ENCODE assay signal across 10 cellular contexts in the genomic region with DNA sequence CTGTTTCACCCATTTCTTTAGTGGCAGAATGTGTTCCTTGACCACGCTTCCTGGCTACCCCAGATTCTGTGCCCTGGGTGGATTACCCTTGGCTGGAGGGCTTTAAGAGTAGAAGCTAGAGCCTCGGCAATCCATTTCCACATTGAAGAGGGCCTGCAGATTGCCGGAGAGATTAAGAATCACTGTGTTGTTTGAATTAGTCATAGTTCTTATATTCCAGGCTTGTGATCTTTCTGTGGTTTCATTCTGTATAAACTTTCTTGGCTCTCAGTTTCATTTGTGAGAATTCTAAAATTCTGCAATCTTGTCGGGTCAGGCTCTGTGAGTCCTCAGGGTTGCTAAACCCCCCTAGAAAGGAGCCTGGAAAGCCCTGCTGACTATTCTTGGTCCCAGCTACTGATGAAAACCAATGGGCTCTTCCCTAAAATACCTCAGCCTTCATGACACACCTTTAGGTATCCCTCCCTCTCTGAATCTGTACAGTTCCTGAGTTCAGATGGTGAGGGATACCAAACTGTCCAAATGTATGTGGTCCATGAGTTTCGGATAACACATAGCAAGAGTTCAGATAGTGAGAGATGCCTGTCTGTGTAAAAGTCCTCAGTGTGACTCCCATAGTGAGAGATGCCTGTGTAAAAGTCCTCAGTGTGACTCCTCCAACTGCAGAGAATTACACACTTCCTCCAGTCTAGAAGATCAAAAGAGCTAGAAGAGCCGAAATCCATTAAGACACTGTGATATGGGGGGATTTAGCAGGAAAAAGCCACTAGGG. TPM values are rescaled to one million over a fixed set of nuclear protein-coding genes. Genes with fewer than 3 reads are reported as not detected.
DNase-seq lines count a peak whose midpoint lies in the region; ATAC-seq and TF ChIP-seq lines count a peak whose summit lies in the region.
"Had no signal": no experiment of that assay in that cellular context is flagged by ENCODE, and none has a peak within 500 bp of the region (broad histone marks: within the 10 kb centered on the region; RNA-seq: fewer than 3 reads in every experiment).

No MANE protein-coding gene starts in this region.

- H2BK5ac ChIP-seq in mesenchymal stem cell (ENCODE audit: low read depth, low read length, poor library complexity, severe bottlenecking) (no peak overlapping the region), mesendoderm (ENCODE audit: low read length) (no peak overlapping the region)

- H3K4ac ChIP-seq in mesenchymal stem cell (ENCODE audit: low read depth in 1 of 2, low read length in 2 of 2) (peak overlapping the region in 1 of 2 experiments; percentile 73), mesendoderm (ENCODE audit: low read depth, low read length) (no peak overlapping the region)

- H2BK120ac ChIP-seq in mesenchymal stem cell (ENCODE audit: low read depth, low read length): no peak overlapping the region
- no peak overlapping the region for H2BK120ac ChIP-seq in mesendoderm (ENCODE audit: low read depth, low read length)

- no peak overlapping the region for H3K14ac ChIP-seq in mesenchymal stem cell (ENCODE audit: low read length in 2 of 2)

- peak overlapping the region; percentile 62 for H3K27ac ChIP-seq in mesenchymal stem cell (ENCODE audit: low read length, poor library complexity, severe bottlenecking)
- H3K27ac ChIP-seq in mesendoderm (ENCODE audit: low read depth, low read length): no peak overlapping the region
- peak overlapping the region in 1 of 2 donors; percentile 63 for H3K27ac ChIP-seq in left lung

- H3K4me3 ChIP-seq in mesenchymal stem cell (ENCODE audit: insufficient read depth in 1 of 2, low read depth in 1 of 2, low read length in 2 of 2) (peak overlapping the region in 1 of 2 experiments; percentile 39), mesendoderm (ENCODE audit: low read length) (no peak overlapping the region), left lung (no peak overlapping the region)

- H3K9ac ChIP-seq in mesenchymal stem cell (ENCODE audit: low read length) (peak overlapping the region; percentile 62), mesendoderm (ENCODE audit: low read length) (no peak overlapping the region)

- H3K79me1 ChIP-seq in mesenchymal stem cell (replicated peaks; ENCODE audit: low read length, poor library complexity, severe bottlenecking): peaks cover 12% of the 10 kb centered on the region
- no peaks in the 10 kb centered on the region for H3K79me1 ChIP-seq in mesendoderm (ENCODE audit: low read length)

- H4K91ac ChIP-seq in mesenchymal stem cell (ENCODE audit: low read length): no peak overlapping the region

- H2BK15ac ChIP-seq in mesenchymal stem cell (ENCODE audit: low read depth, poor library complexity, severe bottlenecking) (peak overlapping the region; percentile 76), mesendoderm (replicated peaks; ENCODE audit: low read depth) (no peak overlapping the region)

- peaks cover 6% of the 10 kb centered on the region in 2 experiments for H3K36me3 ChIP-seq in mesenchymal stem cell (ENCODE audit: control insufficient read depth in 1 of 2, insufficient read depth in 2 of 2, low read depth in 1 of 2, low read length in 2 of 2)
- H3K36me3 ChIP-seq in mesendoderm (ENCODE audit: control insufficient read depth, insufficient read depth, low read length): no peaks in the 10 kb centered on the region
- peaks cover 0 to 8% of the 10 kb centered on the region in 2 donors for H3K36me3 ChIP-seq in left lung

- no peaks in the 10 kb centered on the region for H3K27me3 ChIP-seq in mesenchymal stem cell (ENCODE audit: control insufficient read depth in 1 of 2, insufficient read depth in 1 of 2, low read length in 2 of 2)
- no peaks in the 10 kb centered on the region for H3K27me3 ChIP-seq in mesendoderm (ENCODE audit: insufficient read depth, low read length, poor library complexity)
- no peaks in the 10 kb centered on the region for H3K27me3 ChIP-seq in left lung

- DNase-seq in AG09319 (ENCODE audit: extremely low read depth, low read depth) (peak; percentile 41), HCEC 1CT (peak; percentile 84), amniotic stem cell (lab: John Stamatoyannopoulos, UW) (peak; percentile 56), mesenchymal stem cell (peak; percentile 93), NCI-H82 (lab: John Stamatoyannopoulos, UW) (no peak), mesendoderm (no peak), left lung (no peak)
- DNase-seq: DND-41, NCI-H1105 treated with DMSO at 0.1 percent for 48 hours had no signal

- peak overlapping the region; percentile 70 for H2AK5ac ChIP-seq in mesenchymal stem cell (ENCODE audit: low read length, severe bottlenecking)
- no peak overlapping the region for H2AK5ac ChIP-seq in mesendoderm (ENCODE audit: low read length)

- peak overlapping the region; percentile 54 to 86 for H2BK12ac ChIP-seq in mesenchymal stem cell (ENCODE audit: low read length in 2 of 2)

- H3K56ac ChIP-seq in mesendoderm (ENCODE audit: low read length): no peak overlapping the region

- intact Hi-C loops in left lung (cut with DNase I): no loop called here

- TF ChIP-seq CTCF in AG09319 (IDR thresholded peaks at IDR 0.05; ENCODE audit: low read depth, low read length) (no peak), left lung (IDR thresholded peaks at IDR 0.05) (no peak)

- H3K9me3 ChIP-seq in mesenchymal stem cell (ENCODE audit: control insufficient read depth, low read length) (no peaks in the 10 kb centered on the region), left lung (no peaks in the 10 kb centered on the region)

- H3K79me2 ChIP-seq in mesendoderm (ENCODE audit: control insufficient read depth, insufficient read depth, low read length): no peaks in the 10 kb centered on the region

- no peak overlapping the region for H3K23ac ChIP-seq in mesenchymal stem cell (ENCODE audit: low read length in 2 of 2)
- H3K23ac ChIP-seq in mesendoderm (ENCODE audit: low read length): no peak overlapping the region

- H4K5ac ChIP-seq in mesendoderm (ENCODE audit: low read length): no peak overlapping the region

- H4K8ac ChIP-seq in mesenchymal stem cell (ENCODE audit: low read length): peak overlapping the region; percentile 56
- H4K8ac ChIP-seq in mesendoderm (ENCODE audit: low read depth, low read length): no peak overlapping the region

- H3K18ac ChIP-seq in mesenchymal stem cell (ENCODE audit: low read depth in 1 of 2, low read length in 2 of 2) (peak overlapping the region; percentile 70 to 73), mesendoderm (ENCODE audit: low read length) (no peak overlapping the region)

- H3K4me1 ChIP-seq in mesenchymal stem cell (ENCODE audit: control insufficient read depth, insufficient read depth, low read depth, low read length) (peaks cover 5% of the 10 kb centered on the region), mesendoderm (ENCODE audit: control insufficient read depth, low read depth, low read length) (no peaks in the 10 kb centered on the region), left lung (peaks cover 5 to 24% of the 10 kb centered on the region in 2 donors)

- ATAC-seq in left lung (no peak), HG03378 (IDR thresholded peaks at IDR 0.05; ENCODE audit: unreplicated experiment) (no peak)

- no peak overlapping the region for H2AFZ ChIP-seq in mesenchymal stem cell (ENCODE audit: low read depth, low read length)

- 39% methylated on average over 6 of the region's 6 CpGs for WGBS in mesenchymal stem cell
- WGBS in mesendoderm (ENCODE audit: extremely low coverage, insufficient coverage, low lambda C conversion rate): no CpG with 5 or more reads among the region's 6 CpGs

- no peak overlapping the region for H3K4me2 ChIP-seq in mesenchymal stem cell (ENCODE audit: low read length, poor library complexity, severe bottlenecking)
- H3K4me2 ChIP-seq in mesendoderm (ENCODE audit: low read length): no peak overlapping the region

RNA-seq across cellular contexts. Expression of a gene that starts 4.3 kb away (rescaled TPM):
- 35.2 TPM for polyA plus RNA-seq in mesenchymal stem cell (2013, experiment 1 of 2)
- 34.4 TPM for polyA plus RNA-seq in mesenchymal stem cell (2013, experiment 2 of 2)
- polyA plus RNA-seq in mesendoderm (2013, experiment 1 of 2): 9.3 TPM
- polyA plus RNA-seq in mesendoderm (2013, experiment 2 of 2): 9.1 TPM
- 10 to 100 TPM; 42.9 to 55.5 TPM for total RNA-seq in left lung

RNA-seq across cellular contexts. Expression of a gene that starts 56.0 kb away (rescaled TPM):
- 7.4 TPM for polyA plus RNA-seq in mesenchymal stem cell (2013, experiment 1 of 2)
- polyA plus RNA-seq in mesenchymal stem cell (2013, experiment 2 of 2): 7.1 TPM
- 2.9 TPM for polyA plus RNA-seq in mesendoderm (2013, experiment 1 of 2)
- polyA plus RNA-seq in mesendoderm (2013, experiment 2 of 2): 3.0 TPM
- 10 to 100 TPM; 11.4 to 14.0 TPM for total RNA-seq in left lung

RNA-seq across cellular contexts. Expression of a gene that starts 56.2 kb away (rescaled TPM):
- polyA plus RNA-seq in mesenchymal stem cell (2013, experiment 1 of 2): 8.7 TPM
- polyA plus RNA-seq in mesenchymal stem cell (2013, experiment 2 of 2): 9.3 TPM
- polyA plus RNA-seq in mesendoderm (2013, experiment 1 of 2): 3.6 TPM
- 3.5 TPM for polyA plus RNA-seq in mesendoderm (2013, experiment 2 of 2)
- total RNA-seq in left lung: 10 to 100 TPM in 1 of 2 donors, 1 to 10 TPM in 1; 8.6 to 12.8 TPM

Comparison
In these comparisons a context has a peak if more than half of its experiments do, and no peak if none do; other contexts are left out.
1. DNase-seq: peak in AG09319 (single experiment), HCEC 1CT (single experiment), amniotic stem cell (single experiment) and mesenchymal stem cell (single experiment); none in NCI-H82 (single experiment), mesendoderm (single experiment) and left lung (0 of 2).